ENCODE assay signal across 1 cellular context in the genomic region with DNA sequence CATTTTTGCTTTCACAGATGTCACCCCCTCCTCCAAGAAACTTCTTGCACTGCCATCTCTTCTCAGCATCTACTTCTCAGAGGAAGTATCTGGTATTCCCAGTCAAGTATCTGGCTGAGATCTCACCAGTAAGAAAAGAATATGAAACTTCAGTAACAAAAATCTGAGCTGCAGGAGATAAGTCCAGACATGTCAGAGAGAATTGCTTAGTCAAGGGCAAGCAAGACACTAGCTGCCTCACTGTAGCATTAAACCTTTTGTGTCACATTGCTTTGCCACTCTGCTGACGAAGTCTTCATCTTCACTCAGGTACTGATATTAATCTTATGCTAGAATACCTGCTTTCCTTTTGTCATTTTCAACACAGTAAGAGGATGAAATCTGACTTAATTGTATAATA.
TF ChIP-seq lines count a peak whose summit lies in the region.

No MANE protein-coding gene starts in this region.

TF ChIP-seq in GM23338, 12 proteins besides CTCF, POLR2A, EP300 and RAD21 (continued from another document):
- TF ChIP-seq, protein P1, sequence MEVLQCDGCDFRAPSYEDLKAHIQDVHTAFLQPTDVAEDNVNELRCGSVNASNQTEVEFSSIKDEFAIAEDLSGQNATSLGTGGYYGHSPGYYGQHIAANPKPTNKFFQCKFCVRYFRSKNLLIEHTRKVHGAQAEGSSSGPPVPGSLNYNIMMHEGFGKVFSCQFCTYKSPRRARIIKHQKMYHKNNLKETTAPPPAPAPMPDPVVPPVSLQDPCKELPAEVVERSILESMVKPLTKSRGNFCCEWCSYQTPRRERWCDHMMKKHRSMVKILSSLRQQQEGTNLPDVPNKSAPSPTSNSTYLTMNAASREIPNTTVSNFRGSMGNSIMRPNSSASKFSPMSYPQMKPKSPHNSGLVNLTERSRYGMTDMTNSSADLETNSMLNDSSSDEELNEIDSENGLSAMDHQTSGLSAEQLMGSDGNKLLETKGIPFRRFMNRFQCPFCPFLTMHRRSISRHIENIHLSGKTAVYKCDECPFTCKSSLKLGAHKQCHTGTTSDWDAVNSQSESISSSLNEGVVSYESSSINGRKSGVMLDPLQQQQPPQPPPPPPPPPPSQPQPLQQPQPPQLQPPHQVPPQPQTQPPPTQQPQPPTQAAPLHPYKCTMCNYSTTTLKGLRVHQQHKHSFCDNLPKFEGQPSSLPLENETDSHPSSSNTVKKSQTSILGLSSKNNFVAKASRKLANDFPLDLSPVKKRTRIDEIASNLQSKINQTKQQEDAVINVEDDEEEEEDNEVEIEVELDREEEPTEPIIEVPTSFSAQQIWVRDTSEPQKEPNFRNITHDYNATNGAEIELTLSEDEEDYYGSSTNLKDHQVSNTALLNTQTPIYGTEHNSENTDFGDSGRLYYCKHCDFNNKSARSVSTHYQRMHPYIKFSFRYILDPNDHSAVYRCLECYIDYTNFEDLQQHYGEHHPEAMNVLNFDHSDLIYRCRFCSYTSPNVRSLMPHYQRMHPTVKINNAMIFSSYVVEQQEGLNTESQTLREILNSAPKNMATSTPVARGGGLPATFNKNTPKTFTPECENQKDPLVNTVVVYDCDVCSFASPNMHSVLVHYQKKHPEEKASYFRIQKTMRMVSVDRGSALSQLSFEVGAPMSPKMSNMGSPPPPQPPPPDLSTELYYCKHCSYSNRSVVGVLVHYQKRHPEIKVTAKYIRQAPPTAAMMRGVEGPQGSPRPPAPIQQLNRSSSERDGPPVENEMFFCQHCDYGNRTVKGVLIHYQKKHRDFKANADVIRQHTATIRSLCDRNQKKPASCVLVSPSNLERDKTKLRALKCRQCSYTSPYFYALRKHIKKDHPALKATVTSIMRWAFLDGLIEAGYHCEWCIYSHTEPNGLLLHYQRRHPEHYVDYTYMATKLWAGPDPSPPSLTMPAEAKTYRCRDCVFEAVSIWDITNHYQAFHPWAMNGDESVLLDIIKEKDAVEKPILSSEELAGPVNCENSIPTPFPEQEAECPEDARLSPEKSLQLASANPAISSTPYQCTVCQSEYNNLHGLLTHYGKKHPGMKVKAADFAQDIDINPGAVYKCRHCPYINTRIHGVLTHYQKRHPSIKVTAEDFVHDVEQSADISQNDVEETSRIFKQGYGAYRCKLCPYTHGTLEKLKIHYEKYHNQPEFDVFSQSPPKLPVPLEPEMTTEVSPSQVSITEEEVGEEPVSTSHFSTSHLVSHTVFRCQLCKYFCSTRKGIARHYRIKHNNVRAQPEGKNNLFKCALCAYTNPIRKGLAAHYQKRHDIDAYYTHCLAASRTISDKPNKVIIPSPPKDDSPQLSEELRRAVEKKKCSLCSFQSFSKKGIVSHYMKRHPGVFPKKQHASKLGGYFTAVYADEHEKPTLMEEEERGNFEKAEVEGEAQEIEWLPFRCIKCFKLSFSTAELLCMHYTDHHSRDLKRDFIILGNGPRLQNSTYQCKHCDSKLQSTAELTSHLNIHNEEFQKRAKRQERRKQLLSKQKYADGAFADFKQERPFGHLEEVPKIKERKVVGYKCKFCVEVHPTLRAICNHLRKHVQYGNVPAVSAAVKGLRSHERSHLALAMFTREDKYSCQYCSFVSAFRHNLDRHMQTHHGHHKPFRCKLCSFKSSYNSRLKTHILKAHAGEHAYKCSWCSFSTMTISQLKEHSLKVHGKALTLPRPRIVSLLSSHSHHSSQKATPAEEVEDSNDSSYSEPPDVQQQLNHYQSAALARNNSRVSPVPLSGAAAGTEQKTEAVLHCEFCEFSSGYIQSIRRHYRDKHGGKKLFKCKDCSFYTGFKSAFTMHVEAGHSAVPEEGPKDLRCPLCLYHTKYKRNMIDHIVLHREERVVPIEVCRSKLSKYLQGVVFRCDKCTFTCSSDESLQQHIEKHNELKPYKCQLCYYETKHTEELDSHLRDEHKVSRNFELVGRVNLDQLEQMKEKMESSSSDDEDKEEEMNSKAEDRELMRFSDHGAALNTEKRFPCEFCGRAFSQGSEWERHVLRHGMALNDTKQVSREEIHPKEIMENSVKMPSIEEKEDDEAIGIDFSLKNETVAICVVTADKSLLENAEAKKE (CRISPR knock-in tag; IDR thresholded peaks at IDR 0.05), result no peak
- TF ChIP-seq, protein P2, sequence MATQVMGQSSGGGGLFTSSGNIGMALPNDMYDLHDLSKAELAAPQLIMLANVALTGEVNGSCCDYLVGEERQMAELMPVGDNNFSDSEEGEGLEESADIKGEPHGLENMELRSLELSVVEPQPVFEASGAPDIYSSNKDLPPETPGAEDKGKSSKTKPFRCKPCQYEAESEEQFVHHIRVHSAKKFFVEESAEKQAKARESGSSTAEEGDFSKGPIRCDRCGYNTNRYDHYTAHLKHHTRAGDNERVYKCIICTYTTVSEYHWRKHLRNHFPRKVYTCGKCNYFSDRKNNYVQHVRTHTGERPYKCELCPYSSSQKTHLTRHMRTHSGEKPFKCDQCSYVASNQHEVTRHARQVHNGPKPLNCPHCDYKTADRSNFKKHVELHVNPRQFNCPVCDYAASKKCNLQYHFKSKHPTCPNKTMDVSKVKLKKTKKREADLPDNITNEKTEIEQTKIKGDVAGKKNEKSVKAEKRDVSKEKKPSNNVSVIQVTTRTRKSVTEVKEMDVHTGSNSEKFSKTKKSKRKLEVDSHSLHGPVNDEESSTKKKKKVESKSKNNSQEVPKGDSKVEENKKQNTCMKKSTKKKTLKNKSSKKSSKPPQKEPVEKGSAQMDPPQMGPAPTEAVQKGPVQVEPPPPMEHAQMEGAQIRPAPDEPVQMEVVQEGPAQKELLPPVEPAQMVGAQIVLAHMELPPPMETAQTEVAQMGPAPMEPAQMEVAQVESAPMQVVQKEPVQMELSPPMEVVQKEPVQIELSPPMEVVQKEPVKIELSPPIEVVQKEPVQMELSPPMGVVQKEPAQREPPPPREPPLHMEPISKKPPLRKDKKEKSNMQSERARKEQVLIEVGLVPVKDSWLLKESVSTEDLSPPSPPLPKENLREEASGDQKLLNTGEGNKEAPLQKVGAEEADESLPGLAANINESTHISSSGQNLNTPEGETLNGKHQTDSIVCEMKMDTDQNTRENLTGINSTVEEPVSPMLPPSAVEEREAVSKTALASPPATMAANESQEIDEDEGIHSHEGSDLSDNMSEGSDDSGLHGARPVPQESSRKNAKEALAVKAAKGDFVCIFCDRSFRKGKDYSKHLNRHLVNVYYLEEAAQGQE (IDR thresholded peaks at IDR 0.05; ENCODE audit: unreplicated experiment), result no peak
- TF ChIP-seq EZH2 (IDR thresholded peaks at IDR 0.05; ENCODE audit: low read depth, unreplicated experiment) (no peak), ZNF114 (CRISPR knock-in tag; IDR thresholded peaks at IDR 0.05) (no peak)
